Comparison of ENCODE assay signal across 8 cellular contexts in genomic region chr2:104853926-104854506, GRCh38. TPM values are rescaled to one million over a fixed set of nuclear protein-coding genes. Genes with fewer than 3 reads are reported as not detected.
DNase-seq lines count a peak whose midpoint lies in the region; ATAC-seq lines count a peak whose summit lies in the region.

POU3F3 (plus strand) TSS chr2:104854115; CDS start chr2:104855511, 1,396 bp downstream.

- no peaks in the 10 kb centered on the region for H3K36me3 ChIP-seq in adipocyte (ENCODE audit: control insufficient read depth, insufficient read depth, low read length, severe bottlenecking)

- intact Hi-C loops in sciatic nerve (cut with DNase I) = no loop called here

- H3K9me3 ChIP-seq in adipocyte (ENCODE audit: control insufficient read depth, low read length) = no peaks in the 10 kb centered on the region

- H3K27me3 ChIP-seq in adipocyte (replicated peaks; ENCODE audit: control insufficient read depth, insufficient read depth, low read length) = peaks cover 62% of the 10 kb centered on the region

- H3K4me1 ChIP-seq in adipocyte (ENCODE audit: control insufficient read depth, insufficient read depth, low read length) = peaks cover 9% of the 10 kb centered on the region

- peak; percentile 25 for DNase-seq in NCI-H2107 treated with DMSO at 0.1 percent for 48 hours (lab: John Stamatoyannopoulos, UW; ENCODE audit: unreplicated experiment)
- DNase-seq in NCI-H2107 (lab: John Stamatoyannopoulos, UW) = no peak
- DNase-seq in NCI-H510A (lab: John Stamatoyannopoulos, UW) = peak; percentile 86
- DNase-seq in adipocyte (ENCODE audit: low read depth) = no peak
- DNase-seq in iPS DF 19.7 (ENCODE audit: low read depth, low spot score) = peak; percentile 95
- DNase-seq in sciatic nerve (ENCODE audit: low spot score) = no peak

- ATAC-seq in sciatic nerve (peak; percentile 49), HG02571 (IDR thresholded peaks at IDR 0.05; ENCODE audit: unreplicated experiment) (no peak), GM18858 (IDR thresholded peaks at IDR 0.05; ENCODE audit: unreplicated experiment) (no peak)

- peak within 1 kb of the TSS; percentile 67 for H3K4me3 ChIP-seq in adipocyte (ENCODE audit: low read length)

- no peak within 1 kb of the TSS for H3K9ac ChIP-seq in adipocyte (ENCODE audit: low read length)

RNA-seq across cellular contexts. Expression of gene POU3F3, which starts in this region (rescaled TPM):
- not detected for total RNA-seq in sciatic nerve

Comparison
In these comparisons a context has a peak if more than half of its experiments do, and no peak if none do; other contexts are left out.
1. DNase-seq: peak in NCI-H2107 treated with DMSO at 0.1 percent for 48 hours (single experiment), NCI-H510A (single experiment) and iPS DF 19.7 (single experiment); none in NCI-H2107 (single experiment), adipocyte (single experiment) and sciatic nerve (single experiment).
2. Peak in ATAC-seq in sciatic nerve; RNA of the gene not detected or under 1 TPM.